ENCODE assay signal across 19 cellular contexts in genomic region chr11:68017858-68018729, GRCh38. TPM values are rescaled to one million over a fixed set of nuclear protein-coding genes. Genes with fewer than 3 reads are reported as not detected.
DNase-seq lines count a peak whose midpoint lies in the region; ATAC-seq, FAIRE-seq and TF ChIP-seq lines count a peak whose summit lies in the region.
"Had no signal": no experiment of that assay in that cellular context is flagged by ENCODE, and none has a peak within 500 bp of the region (broad histone marks: within the 10 kb centered on the region; RNA-seq: fewer than 3 reads in every experiment).

No MANE protein-coding gene starts in this region.

- H3K4me3 Mint-ChIP-seq in nephron progenitor cell = no peak overlapping the region
- no peak overlapping the region for H3K4me3 Mint-ChIP-seq in endothelial cell (ENCODE audit: unreplicated experiment)

- peaks cover 75% of the 10 kb centered on the region for H3K4me1 ChIP-seq in A549
- H3K4me1 ChIP-seq in K562 (replicated peaks in 1 of 2; ENCODE audit: control insufficient read depth in 2 of 2, insufficient read depth in 2 of 2, low read length in 2 of 2) = peaks cover 0 to 70% of the 10 kb centered on the region in 2 experiments; a peak in 2 of 5 replicates

- no peak overlapping the region for H2AFZ ChIP-seq in K562 (ENCODE audit: low read depth, low read length)

- BruUV-seq in K562 (replicated peaks; lab: Mats Ljungman, UMichigan) = no TSS peak

- in situ Hi-C loops in K562 (cut with MboI) = no loop called here

- CTCF ChIA-PET in A549 (lab: Yijun Ruan, JAX) = interaction anchor here (0.9 to 12.3 kb wide), 6 partner anchors 10 to 63 kb away, joined by 3 to 204 read pairs (median 12); partner anchors contain the start of genes ALDH3B1, NDUFS8, TCIRG1 and UNC93B1
- CTCF ChIA-PET in K562 (lab: Yijun Ruan, JAX; ENCODE audit: low intra/inter-chr PET ratio) = no interaction called here

- H3K27me3 ChIP-seq in K562 (ENCODE audit: control insufficient read depth in 2 of 2, insufficient read depth in 2 of 2, low read length in 2 of 2) = no peaks in the 10 kb centered on the region
- H3K27me3 ChIP-seq: Peyer's patch, SJSA1 had no signal

- TF ChIP-seq RAD21 in A549 (conservative IDR thresholded peaks at IDR 0.05 in 1 of 2, IDR thresholded peaks at IDR 0.05 in 1 of 2) (no peak), K562 (CRISPR knock-in tag; conservative IDR thresholded peaks at IDR 0.05 in 1 of 2, IDR thresholded peaks at IDR 0.05 in 1 of 2) (no peak)

- WGBS in A549 (ENCODE audit: missing lambda C conversion rate) = 60% methylated on average over 24 of the region's 27 CpGs
- 41% methylated on average over 27 of the region's 27 CpGs for WGBS in K562 (ENCODE audit: insufficient coverage, low coverage, missing lambda C conversion rate)

- peak overlapping the region in 1 of 2 experiments; percentile 68; a peak in 1 of 4 replicates for H3K9ac ChIP-seq in K562 (ENCODE audit: insufficient read depth in 1 of 2, low read depth in 2 of 2, low read length in 2 of 2)

- H3K4me2 ChIP-seq in A549 (peak overlapping the region; percentile 96), K562 (ENCODE audit: insufficient read depth, low read length) (no peak overlapping the region)

- no peaks in the 10 kb centered on the region for H3K9me1 ChIP-seq in K562 (ENCODE audit: control insufficient read depth, insufficient read depth, low read length)

- H3K4me1 Mint-ChIP-seq in nephron progenitor cell (peaks cover 39% of the 10 kb centered on the region), endothelial cell (ENCODE audit: unreplicated experiment) (no peaks in the 10 kb centered on the region)

- DNase-seq in A549 (ENCODE audit: low read depth in 1 of 2, low spot score in 1 of 2) (peak in 1 of 2 experiments; percentile 65), HTR-8/SVneo (ENCODE audit: insufficient read length, low spot score) (no peak), K562 (ENCODE audit: extremely low read depth in 1 of 4, low spot score in 3 of 4) (no peak), nephron progenitor cell (no peak), endothelial cell (ENCODE audit: low spot score) (no peak), SKM-1 treated with dmso at 0.1 percent for 144 hours (lab: John Stamatoyannopoulos, UW; ENCODE audit: unreplicated experiment) (no peak), NCI-H2227 (lab: John Stamatoyannopoulos, UW; ENCODE audit: unreplicated experiment) (no peak)
- no peak for DNase-seq in activated CD4-positive, alpha-beta T cell treated with anti-CD3 and anti-CD28 coated beads, Interleukin-2, amount 50 U/mL, for 4 hours
- DNase-seq: DMS79, MM.1S, NCI-H1105, NCI-H187, NCI-H446 treated with DMSO at 0.1 percent for 48 hours, NCI-H748 treated with DMSO at 0.1 percent for 48 hours, Peyer's patch had no signal

- TF ChIP-seq EP300 in A549 (IDR thresholded peaks at IDR 0.05) = no peak
- no peak for TF ChIP-seq EP300 in K562 (IDR thresholded peaks at IDR 0.05; ENCODE audit: low read length)

- no peak for ATAC-seq in A549
- ATAC-seq in K562 = no peak
- ATAC-seq: GM12878 had no signal

- no peak for TF ChIP-seq CTCF in A549 (IDR thresholded peaks at IDR 0.05)
- no peak for TF ChIP-seq CTCF in K562 (IDR thresholded peaks at IDR 0.05 in 2 of 3, conservative IDR thresholded peaks at IDR 0.05 in 1 of 3; ENCODE audit: insufficient read depth in 2 of 3, low read depth in 1 of 3, low read length in 3 of 3)
- no peak for TF ChIP-seq CTCF in nephron progenitor cell (IDR thresholded peaks at IDR 0.05)
- TF ChIP-seq CTCF in endothelial cell (IDR thresholded peaks at IDR 0.05; ENCODE audit: unreplicated experiment) = no peak

- H3K9me3 ChIP-seq in A549 = no peaks in the 10 kb centered on the region
- H3K9me3 ChIP-seq in K562 (replicated peaks; ENCODE audit: control insufficient read depth, insufficient read depth, low read depth, low read length) = no peaks in the 10 kb centered on the region
- H3K9me3 ChIP-seq: Peyer's patch, SJSA1 had no signal

- FAIRE-seq in A549 (lab: Jason Lieb, UNC) (no peak), HTR-8/SVneo (lab: Jason Lieb, UNC) (peak; percentile 94), K562 (lab: Jason Lieb, UNC) (no peak)
- FAIRE-seq: GM12878, GM19239 had no signal

- H3K4me3 ChIP-seq in A549 (no peak overlapping the region), K562 (no peak overlapping the region)
- H3K4me3 ChIP-seq: GM12878, Peyer's patch, SJSA1 had no signal

- peak overlapping the region; percentile 24 for H3K27ac Mint-ChIP-seq in nephron progenitor cell
- H3K27ac Mint-ChIP-seq in endothelial cell (ENCODE audit: unreplicated experiment) = no peak overlapping the region

- no peaks in the 10 kb centered on the region for H3K79me2 ChIP-seq in K562 (ENCODE audit: control insufficient read depth, insufficient read depth, low read length)

- intact Hi-C loops in K562 (cut with micrococcal nuclease) = no loop called here

- H3K27ac ChIP-seq in A549 (peak overlapping the region; percentile 99 to 100), K562 (ENCODE audit: extremely low read depth, low read depth, low read length) (no peak overlapping the region)
- H3K27ac ChIP-seq: HL-60, Peyer's patch, SJSA1 had no signal

- POLR2A ChIA-PET in A549 (lab: Yijun Ruan, JAX) = interaction anchor here (1.3 to 2.8 kb wide), 2 partner anchors 8 to 9 kb away, joined by 5 to 22 read pairs; partner anchors contain the start of gene ALDH3B1
- POLR2A ChIA-PET in K562 (lab: Yijun Ruan, JAX) = no interaction called here

- H3K36me3 ChIP-seq in K562 (ENCODE audit: control insufficient read depth, insufficient read depth, low read length) = no peaks in the 10 kb centered on the region

- H3K9me3 Mint-ChIP-seq in nephron progenitor cell (no peaks in the 10 kb centered on the region), endothelial cell (ENCODE audit: unreplicated experiment) (no peaks in the 10 kb centered on the region)

- H3K27me3 Mint-ChIP-seq in nephron progenitor cell (ENCODE audit: low read depth, poor library complexity) = peaks cover 4% of the 10 kb centered on the region
- H3K27me3 Mint-ChIP-seq in endothelial cell (ENCODE audit: unreplicated experiment) = peaks cover 9% of the 10 kb centered on the region

- peaks cover 3% of the 10 kb centered on the region; the same call in 1 of the 2 replicates for H4K20me1 ChIP-seq in K562 (replicated peaks; ENCODE audit: control insufficient read depth, insufficient read depth, low read length)

- TF ChIP-seq POLR2A in A549 (IDR thresholded peaks at IDR 0.05; ENCODE audit: low read length) (no peak), K562 (conservative IDR thresholded peaks at IDR 0.05) (no peak)

- no peaks in the 10 kb centered on the region for H3K36me3 Mint-ChIP-seq in nephron progenitor cell (ENCODE audit: low read depth)
- peaks cover 3% of the 10 kb centered on the region for H3K36me3 Mint-ChIP-seq in endothelial cell (ENCODE audit: low read depth, unreplicated experiment)

RNA-seq across cellular contexts. Expression of gene ALDH3B1, which starts 8.0 kb away (rescaled TPM):
- polyA plus RNA-seq in A549 (2011; rRNA removed) (109 and 130 TPM in 2 replicates), A549 (2017; fragmentation: RNase III; extraction: RNeasy Plus Mini Kit Qiagen cat#74134 plus additional on column Dnase treatment) (93.7 to 104 TPM (median 94.4 TPM) in 3 replicates), K562 (2011; rRNA removed) (0.10 and 0.19 TPM in 2 replicates), K562 (2014; fragmentation: Illumina TruSeq; extraction: Trizol) (0.06 and 0.15 TPM in 2 replicates), K562 (2014; fragmentation: Nextera tagmentation; extraction: Ambion mirVana) (under 1 TPM in 1 of 2 experiments, not detected in 1; 0.01 TPM), K562 (2014; rRNA removed) (0.21 and 0.43 TPM in 2 replicates)
- polyA plus RNA-seq in A549 (2012; cell fraction: cytosol; rRNA removed) = 155 and 214 TPM in 2 replicates
- 236 and 305 TPM in 2 replicates for polyA plus RNA-seq in A549 (2012; cell fraction: nucleus; rRNA removed)
- 46.0 and 65.0 TPM in 2 replicates for polyA minus RNA-seq in A549 (2011; rRNA and poly(A)+ RNA removed)
- total RNA-seq in K562 (2011; cell fraction: chromatin; rRNA removed; ENCODE audit: low replicate concordance) = 0.14 and 0.70 TPM in 2 replicates
- total RNA-seq in K562 (2011; cell fraction: nucleolus; rRNA removed) = 0.13 and 0.17 TPM in 2 replicates
- total RNA-seq in K562 (2011; cell fraction: nucleoplasm; rRNA removed) = 0.07 and 0.15 TPM in 2 replicates
- total RNA-seq in K562 (2014; rRNA removed) (0.37 TPM in 1 of 2 replicates, not detected in the other), K562 (2014; rRNA removed; fragmentation: Illumina TruSeq; extraction: Trizol) (0.04 TPM in 1 of 2 replicates, not detected in the other), K562 (2015; rRNA removed; fragmentation: Illumina TruSeq; extraction: Trizol) (0.07 and 0.08 TPM in 2 replicates), K562 (2021) (0.13 and 0.35 TPM in 2 replicates), endothelial cell (ENCODE audit: unreplicated experiment) (not detected)
- polyA plus RNA-seq in K562 (2011; cell fraction: cytosol; rRNA removed) = 0.18 and 0.36 TPM in 2 replicates
- 0.21 and 0.30 TPM in 2 replicates for polyA plus RNA-seq in K562 (2011; cell fraction: nucleus; rRNA removed)
- 0.42 and 1.4 TPM in 2 replicates for polyA plus RNA-seq in K562 (2012)
- 0.03 TPM in 1 of 2 replicates, not detected in the other for polyA minus RNA-seq in K562 (2011; rRNA and poly(A)+ RNA removed)
- 1.5 TPM in 1 of 2 replicates, not detected in the other for polyA minus RNA-seq in K562 (2011; cell fraction: cytosol; rRNA and poly(A)+ RNA removed)
- 0.11 and 0.54 TPM in 2 replicates for polyA minus RNA-seq in K562 (2011; cell fraction: nucleus; rRNA and poly(A)+ RNA removed)

RNA-seq across cellular contexts. Expression of gene NDUFS8, which starts 12.4 kb away (rescaled TPM):
- 71.0 and 73.7 TPM in 2 replicates for polyA plus RNA-seq in A549 (2011; rRNA removed)
- 361 and 428 TPM in 2 replicates for polyA plus RNA-seq in A549 (2012; cell fraction: cytosol; rRNA removed)
- polyA plus RNA-seq in A549 (2012; cell fraction: nucleus; rRNA removed) = 379 and 494 TPM in 2 replicates
- polyA plus RNA-seq in A549 (2017; fragmentation: RNase III; extraction: RNeasy Plus Mini Kit Qiagen cat#74134 plus additional on column Dnase treatment) = 283 to 300 TPM (median 298 TPM) in 3 replicates
- 93.4 and 105 TPM in 2 replicates for polyA minus RNA-seq in A549 (2011; rRNA and poly(A)+ RNA removed)
- 41.2 and 158 TPM in 2 replicates for total RNA-seq in K562 (2011; cell fraction: chromatin; rRNA removed; ENCODE audit: low replicate concordance)
- total RNA-seq in K562 (2011; cell fraction: nucleolus; rRNA removed) = 168 and 170 TPM in 2 replicates
- total RNA-seq in K562 (2011; cell fraction: nucleoplasm; rRNA removed) = 99.4 and 102 TPM in 2 replicates
- 351 and 419 TPM in 2 replicates for total RNA-seq in K562 (2014; rRNA removed)
- 60.0 and 91.3 TPM in 2 replicates for total RNA-seq in K562 (2014; rRNA removed; fragmentation: Illumina TruSeq; extraction: Trizol)
- 146 and 150 TPM in 2 replicates for total RNA-seq in K562 (2015; rRNA removed; fragmentation: Illumina TruSeq; extraction: Trizol)
- 271 and 294 TPM in 2 replicates for total RNA-seq in K562 (2021)
- 67.2 and 68.7 TPM in 2 replicates for polyA plus RNA-seq in K562 (2011; rRNA removed)
- 181 and 505 TPM in 2 replicates for polyA plus RNA-seq in K562 (2011; cell fraction: cytosol; rRNA removed)
- polyA plus RNA-seq in K562 (2011; cell fraction: nucleus; rRNA removed) = 116 and 178 TPM in 2 replicates
- 247 and 317 TPM in 2 replicates for polyA plus RNA-seq in K562 (2012)
- polyA plus RNA-seq in K562 (2014; fragmentation: Illumina TruSeq; extraction: Trizol) = 101 and 156 TPM in 2 replicates
- polyA plus RNA-seq in K562 (2014; fragmentation: Nextera tagmentation; extraction: Ambion mirVana) = 10 to 100 TPM; 36.5 to 65.1 TPM
- 241 and 257 TPM in 2 replicates for polyA plus RNA-seq in K562 (2014; rRNA removed)
- polyA minus RNA-seq in K562 (2011; rRNA and poly(A)+ RNA removed) = 28.2 and 47.3 TPM in 2 replicates
- 128 and 135 TPM in 2 replicates for polyA minus RNA-seq in K562 (2011; cell fraction: cytosol; rRNA and poly(A)+ RNA removed)
- polyA minus RNA-seq in K562 (2011; cell fraction: nucleus; rRNA and poly(A)+ RNA removed) = 55.5 and 65.1 TPM in 2 replicates
- total RNA-seq in endothelial cell (ENCODE audit: unreplicated experiment) = 144 TPM

RNA-seq across cellular contexts. Expression of gene UNC93B1, which starts 14.2 kb away (rescaled TPM):
- 49.4 and 55.5 TPM in 2 replicates for polyA plus RNA-seq in A549 (2011; rRNA removed)
- polyA plus RNA-seq in A549 (2012; cell fraction: cytosol; rRNA removed) = 69.3 and 103 TPM in 2 replicates
- 270 and 373 TPM in 2 replicates for polyA plus RNA-seq in A549 (2012; cell fraction: nucleus; rRNA removed)
- polyA plus RNA-seq in A549 (2017; fragmentation: RNase III; extraction: RNeasy Plus Mini Kit Qiagen cat#74134 plus additional on column Dnase treatment) = 43.7 to 51.2 TPM (median 47.1 TPM) in 3 replicates
- 103 and 125 TPM in 2 replicates for polyA minus RNA-seq in A549 (2011; rRNA and poly(A)+ RNA removed)
- 14.0 and 42.4 TPM in 2 replicates for total RNA-seq in K562 (2011; cell fraction: chromatin; rRNA removed; ENCODE audit: low replicate concordance)
- total RNA-seq in K562 (2011; cell fraction: nucleolus; rRNA removed) = 38.0 and 40.8 TPM in 2 replicates
- 17.3 and 24.9 TPM in 2 replicates for total RNA-seq in K562 (2011; cell fraction: nucleoplasm; rRNA removed)
- total RNA-seq in K562 (2014; rRNA removed) = 10.1 and 12.2 TPM in 2 replicates
- 3.7 and 4.3 TPM in 2 replicates for total RNA-seq in K562 (2014; rRNA removed; fragmentation: Illumina TruSeq; extraction: Trizol)
- 2.3 and 3.3 TPM in 2 replicates for total RNA-seq in K562 (2015; rRNA removed; fragmentation: Illumina TruSeq; extraction: Trizol)
- total RNA-seq in K562 (2021) = 13.6 and 14.1 TPM in 2 replicates
- polyA plus RNA-seq in K562 (2011; rRNA removed) = 8.6 and 10.0 TPM in 2 replicates
- polyA plus RNA-seq in K562 (2011; cell fraction: cytosol; rRNA removed) = 11.3 and 17.7 TPM in 2 replicates
- 30.9 and 40.1 TPM in 2 replicates for polyA plus RNA-seq in K562 (2011; cell fraction: nucleus; rRNA removed)
- 6.5 and 9.5 TPM in 2 replicates for polyA plus RNA-seq in K562 (2012)
- polyA plus RNA-seq in K562 (2014; fragmentation: Illumina TruSeq; extraction: Trizol) = 5.1 and 6.5 TPM in 2 replicates
- under 1 TPM; 0.10 to 0.17 TPM for polyA plus RNA-seq in K562 (2014; fragmentation: Nextera tagmentation; extraction: Ambion mirVana)
- 7.3 and 11.6 TPM in 2 replicates for polyA plus RNA-seq in K562 (2014; rRNA removed)
- 5.2 and 8.3 TPM in 2 replicates for polyA minus RNA-seq in K562 (2011; rRNA and poly(A)+ RNA removed)
- polyA minus RNA-seq in K562 (2011; cell fraction: cytosol; rRNA and poly(A)+ RNA removed) = 9.3 and 11.6 TPM in 2 replicates
- polyA minus RNA-seq in K562 (2011; cell fraction: nucleus; rRNA and poly(A)+ RNA removed) = 12.3 and 12.5 TPM in 2 replicates
- total RNA-seq in endothelial cell (ENCODE audit: unreplicated experiment) = 13.1 TPM

RNA-seq across cellular contexts. Expression of gene TCIRG1, which starts 20.7 kb away (rescaled TPM):
- 36.3 and 49.4 TPM in 2 replicates for polyA plus RNA-seq in A549 (2011; rRNA removed)
- 99.5 and 132 TPM in 2 replicates for polyA plus RNA-seq in A549 (2012; cell fraction: cytosol; rRNA removed)
- polyA plus RNA-seq in A549 (2012; cell fraction: nucleus; rRNA removed) = 1,336 and 1,871 TPM in 2 replicates
- polyA plus RNA-seq in A549 (2017; fragmentation: RNase III; extraction: RNeasy Plus Mini Kit Qiagen cat#74134 plus additional on column Dnase treatment) = 94.9 to 120 TPM (median 115 TPM) in 3 replicates
- 33.0 and 50.4 TPM in 2 replicates for polyA minus RNA-seq in A549 (2011; rRNA and poly(A)+ RNA removed)
- 106 and 531 TPM in 2 replicates for total RNA-seq in K562 (2011; cell fraction: chromatin; rRNA removed; ENCODE audit: low replicate concordance)
- 492 and 517 TPM in 2 replicates for total RNA-seq in K562 (2011; cell fraction: nucleolus; rRNA removed)
- total RNA-seq in K562 (2011; cell fraction: nucleoplasm; rRNA removed) = 190 and 232 TPM in 2 replicates
- total RNA-seq in K562 (2014; rRNA removed) = 78.0 and 82.8 TPM in 2 replicates
- total RNA-seq in K562 (2014; rRNA removed; fragmentation: Illumina TruSeq; extraction: Trizol) = 2.5 and 5.5 TPM in 2 replicates
- 24.4 and 28.7 TPM in 2 replicates for total RNA-seq in K562 (2015; rRNA removed; fragmentation: Illumina TruSeq; extraction: Trizol)
- 96.4 and 108 TPM in 2 replicates for total RNA-seq in K562 (2021)
- 31.1 and 72.7 TPM in 2 replicates for polyA plus RNA-seq in K562 (2011; rRNA removed)
- polyA plus RNA-seq in K562 (2011; cell fraction: cytosol; rRNA removed) = 56.1 and 92.6 TPM in 2 replicates
- 923 and 1,215 TPM in 2 replicates for polyA plus RNA-seq in K562 (2011; cell fraction: nucleus; rRNA removed)
- polyA plus RNA-seq in K562 (2012) = 55.4 and 115 TPM in 2 replicates
- polyA plus RNA-seq in K562 (2014; fragmentation: Illumina TruSeq; extraction: Trizol) = 13.1 and 33.3 TPM in 2 replicates
- 1 to 10 TPM in 1 of 2 experiments, under 1 TPM in 1; 0.49 to 1.9 TPM for polyA plus RNA-seq in K562 (2014; fragmentation: Nextera tagmentation; extraction: Ambion mirVana)
- 113 and 143 TPM in 2 replicates for polyA plus RNA-seq in K562 (2014; rRNA removed)
- 9.7 and 11.0 TPM in 2 replicates for polyA minus RNA-seq in K562 (2011; rRNA and poly(A)+ RNA removed)
- polyA minus RNA-seq in K562 (2011; cell fraction: cytosol; rRNA and poly(A)+ RNA removed) = 28.2 and 33.0 TPM in 2 replicates
- polyA minus RNA-seq in K562 (2011; cell fraction: nucleus; rRNA and poly(A)+ RNA removed) = 139 and 154 TPM in 2 replicates
- total RNA-seq in endothelial cell (ENCODE audit: unreplicated experiment) = 294 TPM
